Comparison of ENCODE assay signal across 1 cellular context in the genomic region with DNA sequence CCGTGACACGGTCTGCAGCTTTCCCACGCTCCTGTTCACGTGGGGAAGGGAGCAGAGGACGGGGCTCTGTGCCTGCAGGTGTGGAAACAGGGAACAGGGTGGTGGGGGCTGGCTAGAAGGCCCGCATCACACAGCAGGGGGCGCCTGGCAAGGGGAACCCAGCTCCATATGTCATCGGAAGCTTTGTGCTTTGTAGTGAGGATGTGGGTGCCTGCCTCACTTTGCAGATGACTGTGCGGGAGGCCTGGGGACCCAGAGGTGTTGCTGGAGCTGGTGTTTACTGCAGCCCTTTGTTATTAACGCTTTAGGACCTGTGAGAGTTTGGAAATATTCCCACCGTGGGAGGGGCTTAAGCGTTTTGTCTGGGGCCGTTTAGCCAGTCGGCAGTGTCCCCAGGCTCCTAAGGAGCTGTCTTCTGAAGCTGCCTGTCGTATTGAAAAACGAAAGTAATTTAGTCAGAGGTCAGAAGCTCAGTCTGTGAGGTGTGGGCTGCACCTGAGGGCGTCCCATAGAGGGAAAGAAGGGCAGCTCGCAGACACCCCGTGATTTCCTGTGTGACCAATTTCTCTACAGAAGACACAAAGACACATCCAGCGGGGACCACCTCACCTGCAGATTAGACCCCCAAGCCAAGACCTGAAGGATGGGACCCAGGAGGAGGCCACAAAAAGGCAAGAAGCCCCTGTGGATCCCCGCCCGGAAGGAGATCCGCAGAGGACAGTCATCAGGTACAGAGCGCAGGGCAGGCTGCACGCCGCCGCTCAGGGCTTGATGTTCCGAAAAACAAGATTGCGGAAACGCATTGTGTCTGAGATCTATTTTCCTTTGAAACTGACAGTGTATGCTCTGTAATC.
TF ChIP-seq lines count a peak whose summit lies in the region.

No MANE protein-coding gene starts in this region.

TF ChIP-seq in GM12878, 131 proteins besides CTCF, POLR2A, EP300 and RAD21 (continued from another document):
- TF ChIP-seq IKZF2 (IDR thresholded peaks at IDR 0.05) (peak; percentile 71), RUNX3 (IDR thresholded peaks at IDR 0.05; ENCODE audit: low read length) (peak; percentile 88), FOXK2 (IDR thresholded peaks at IDR 0.05) (no peak; the same call in 1 of the 2 replicates), JUNB (IDR thresholded peaks at IDR 0.05) (peak; percentile 85), NR2C1 (IDR thresholded peaks at IDR 0.05) (no peak), SMARCA5 (IDR thresholded peaks at IDR 0.05) (peak; percentile 76), BACH1 (IDR thresholded peaks at IDR 0.05; ENCODE audit: borderline replicate concordance) (peak; percentile 24; the same call in 1 of the 2 replicates), RFX5 (IDR thresholded peaks at IDR 0.05; ENCODE audit: low read depth, low read length) (no peak), SUPT20H (IDR thresholded peaks at IDR 0.05; ENCODE audit: borderline replicate concordance, control insufficient read depth, low read depth, low read length) (no peak), NRF1 (conservative IDR thresholded peaks at IDR 0.05; ENCODE audit: low read depth, low read length) (no peak), HCFC1 (IDR thresholded peaks at IDR 0.05; ENCODE audit: low read length) (0 out of 2 replicates have a peak, but pooled peaks have one; percentile 34), MTA2 (IDR thresholded peaks at IDR 0.05; ENCODE audit: low read depth) (peak; percentile 56), JUND (IDR thresholded peaks at IDR 0.05; ENCODE audit: low read depth, low read length) (peak; percentile 50; the same call in 1 of the 2 replicates), SMAD5 (IDR thresholded peaks at IDR 0.05; ENCODE audit: low read depth) (no peak)
- TF ChIP-seq, protein P1, sequence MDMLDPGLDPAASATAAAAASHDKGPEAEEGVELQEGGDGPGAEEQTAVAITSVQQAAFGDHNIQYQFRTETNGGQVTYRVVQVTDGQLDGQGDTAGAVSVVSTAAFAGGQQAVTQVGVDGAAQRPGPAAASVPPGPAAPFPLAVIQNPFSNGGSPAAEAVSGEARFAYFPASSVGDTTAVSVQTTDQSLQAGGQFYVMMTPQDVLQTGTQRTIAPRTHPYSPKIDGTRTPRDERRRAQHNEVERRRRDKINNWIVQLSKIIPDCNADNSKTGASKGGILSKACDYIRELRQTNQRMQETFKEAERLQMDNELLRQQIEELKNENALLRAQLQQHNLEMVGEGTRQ (IDR thresholded peaks at IDR 0.05; ENCODE audit: borderline replicate concordance, low read depth, low read length) = no peak
- TF ChIP-seq, protein P2, sequence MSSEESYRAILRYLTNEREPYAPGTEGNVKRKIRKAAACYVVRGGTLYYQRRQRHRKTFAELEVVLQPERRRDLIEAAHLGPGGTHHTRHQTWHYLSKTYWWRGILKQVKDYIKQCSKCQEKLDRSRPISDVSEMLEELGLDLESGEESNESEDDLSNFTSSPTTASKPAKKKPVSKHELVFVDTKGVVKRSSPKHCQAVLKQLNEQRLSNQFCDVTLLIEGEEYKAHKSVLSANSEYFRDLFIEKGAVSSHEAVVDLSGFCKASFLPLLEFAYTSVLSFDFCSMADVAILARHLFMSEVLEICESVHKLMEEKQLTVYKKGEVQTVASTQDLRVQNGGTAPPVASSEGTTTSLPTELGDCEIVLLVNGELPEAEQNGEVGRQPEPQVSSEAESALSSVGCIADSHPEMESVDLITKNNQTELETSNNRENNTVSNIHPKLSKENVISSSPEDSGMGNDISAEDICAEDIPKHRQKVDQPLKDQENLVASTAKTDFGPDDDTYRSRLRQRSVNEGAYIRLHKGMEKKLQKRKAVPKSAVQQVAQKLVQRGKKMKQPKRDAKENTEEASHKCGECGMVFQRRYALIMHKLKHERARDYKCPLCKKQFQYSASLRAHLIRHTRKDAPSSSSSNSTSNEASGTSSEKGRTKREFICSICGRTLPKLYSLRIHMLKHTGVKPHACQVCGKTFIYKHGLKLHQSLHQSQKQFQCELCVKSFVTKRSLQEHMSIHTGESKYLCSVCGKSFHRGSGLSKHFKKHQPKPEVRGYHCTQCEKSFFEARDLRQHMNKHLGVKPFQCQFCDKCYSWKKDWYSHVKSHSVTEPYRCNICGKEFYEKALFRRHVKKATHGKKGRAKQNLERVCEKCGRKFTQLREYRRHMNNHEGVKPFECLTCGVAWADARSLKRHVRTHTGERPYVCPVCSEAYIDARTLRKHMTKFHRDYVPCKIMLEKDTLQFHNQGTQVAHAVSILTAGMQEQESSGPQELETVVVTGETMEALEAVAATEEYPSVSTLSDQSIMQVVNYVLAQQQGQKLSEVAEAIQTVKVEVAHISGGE (CRISPR knock-in tag; IDR thresholded peaks at IDR 0.05) = no peak
- TF ChIP-seq, protein P3, sequence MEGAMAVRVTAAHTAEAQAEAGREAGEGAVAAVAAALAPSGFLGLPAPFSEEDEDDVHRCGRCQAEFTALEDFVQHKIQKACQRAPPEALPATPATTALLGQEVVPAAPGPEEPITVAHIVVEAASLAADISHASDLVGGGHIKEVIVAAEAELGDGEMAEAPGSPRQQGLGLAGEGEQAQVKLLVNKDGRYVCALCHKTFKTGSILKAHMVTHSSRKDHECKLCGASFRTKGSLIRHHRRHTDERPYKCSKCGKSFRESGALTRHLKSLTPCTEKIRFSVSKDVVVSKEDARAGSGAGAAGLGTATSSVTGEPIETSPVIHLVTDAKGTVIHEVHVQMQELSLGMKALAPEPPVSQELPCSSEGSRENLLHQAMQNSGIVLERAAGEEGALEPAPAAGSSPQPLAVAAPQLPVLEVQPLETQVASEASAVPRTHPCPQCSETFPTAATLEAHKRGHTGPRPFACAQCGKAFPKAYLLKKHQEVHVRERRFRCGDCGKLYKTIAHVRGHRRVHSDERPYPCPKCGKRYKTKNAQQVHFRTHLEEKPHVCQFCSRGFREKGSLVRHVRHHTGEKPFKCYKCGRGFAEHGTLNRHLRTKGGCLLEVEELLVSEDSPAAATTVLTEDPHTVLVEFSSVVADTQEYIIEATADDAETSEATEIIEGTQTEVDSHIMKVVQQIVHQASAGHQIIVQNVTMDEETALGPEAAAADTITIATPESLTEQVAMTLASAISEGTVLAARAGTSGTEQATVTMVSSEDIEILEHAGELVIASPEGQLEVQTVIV (IDR thresholded peaks at IDR 0.05; ENCODE audit: borderline replicate concordance, partially characterized antibody) = no peak
- TF ChIP-seq, protein P4, sequence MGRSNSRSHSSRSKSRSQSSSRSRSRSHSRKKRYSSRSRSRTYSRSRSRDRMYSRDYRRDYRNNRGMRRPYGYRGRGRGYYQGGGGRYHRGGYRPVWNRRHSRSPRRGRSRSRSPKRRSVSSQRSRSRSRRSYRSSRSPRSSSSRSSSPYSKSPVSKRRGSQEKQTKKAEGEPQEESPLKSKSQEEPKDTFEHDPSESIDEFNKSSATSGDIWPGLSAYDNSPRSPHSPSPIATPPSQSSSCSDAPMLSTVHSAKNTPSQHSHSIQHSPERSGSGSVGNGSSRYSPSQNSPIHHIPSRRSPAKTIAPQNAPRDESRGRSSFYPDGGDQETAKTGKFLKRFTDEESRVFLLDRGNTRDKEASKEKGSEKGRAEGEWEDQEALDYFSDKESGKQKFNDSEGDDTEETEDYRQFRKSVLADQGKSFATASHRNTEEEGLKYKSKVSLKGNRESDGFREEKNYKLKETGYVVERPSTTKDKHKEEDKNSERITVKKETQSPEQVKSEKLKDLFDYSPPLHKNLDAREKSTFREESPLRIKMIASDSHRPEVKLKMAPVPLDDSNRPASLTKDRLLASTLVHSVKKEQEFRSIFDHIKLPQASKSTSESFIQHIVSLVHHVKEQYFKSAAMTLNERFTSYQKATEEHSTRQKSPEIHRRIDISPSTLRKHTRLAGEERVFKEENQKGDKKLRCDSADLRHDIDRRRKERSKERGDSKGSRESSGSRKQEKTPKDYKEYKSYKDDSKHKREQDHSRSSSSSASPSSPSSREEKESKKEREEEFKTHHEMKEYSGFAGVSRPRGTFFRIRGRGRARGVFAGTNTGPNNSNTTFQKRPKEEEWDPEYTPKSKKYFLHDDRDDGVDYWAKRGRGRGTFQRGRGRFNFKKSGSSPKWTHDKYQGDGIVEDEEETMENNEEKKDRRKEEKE (IDR thresholded peaks at IDR 0.05) = no peak
- TF ChIP-seq, protein P5, sequence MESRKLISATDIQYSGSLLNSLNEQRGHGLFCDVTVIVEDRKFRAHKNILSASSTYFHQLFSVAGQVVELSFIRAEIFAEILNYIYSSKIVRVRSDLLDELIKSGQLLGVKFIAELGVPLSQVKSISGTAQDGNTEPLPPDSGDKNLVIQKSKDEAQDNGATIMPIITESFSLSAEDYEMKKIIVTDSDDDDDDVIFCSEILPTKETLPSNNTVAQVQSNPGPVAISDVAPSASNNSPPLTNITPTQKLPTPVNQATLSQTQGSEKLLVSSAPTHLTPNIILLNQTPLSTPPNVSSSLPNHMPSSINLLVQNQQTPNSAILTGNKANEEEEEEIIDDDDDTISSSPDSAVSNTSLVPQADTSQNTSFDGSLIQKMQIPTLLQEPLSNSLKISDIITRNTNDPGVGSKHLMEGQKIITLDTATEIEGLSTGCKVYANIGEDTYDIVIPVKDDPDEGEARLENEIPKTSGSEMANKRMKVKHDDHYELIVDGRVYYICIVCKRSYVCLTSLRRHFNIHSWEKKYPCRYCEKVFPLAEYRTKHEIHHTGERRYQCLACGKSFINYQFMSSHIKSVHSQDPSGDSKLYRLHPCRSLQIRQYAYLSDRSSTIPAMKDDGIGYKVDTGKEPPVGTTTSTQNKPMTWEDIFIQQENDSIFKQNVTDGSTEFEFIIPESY (IDR thresholded peaks at IDR 0.05) = no peak
